In genomic region chr7:5214641-5215040, GRCh38 we compare ENCODE assay signal across 19 cellular contexts.
"Had no signal": no experiment of that assay in that cellular context is flagged by ENCODE, and none has a peak within 500 bp of the region (broad histone marks: within the 10 kb centered on the region; RNA-seq: fewer than 3 reads in every experiment).

No MANE protein-coding gene starts in this region.

- H3K27me3 ChIP-seq: breast epithelium, gastroesophageal sphincter, testis, vagina had no signal

- H3K27me3 Mint-ChIP-seq: activated CD4-positive, alpha-beta T cell treated with anti-CD3 and anti-CD28 coated beads, Interleukin-2, amount 10 ng/mL, durations not matched to agents 7 days and 5 days; activated naive CD8-positive, alpha-beta T cell treated with anti-CD3 and anti-CD28 coated beads for 36 hours; activated T-helper 17 cell treated with anti-CD3 and anti-CD28 coated beads, Interleukin-2, amount 50 U/mL, for 72 hours; naive B cell; stimulated activated naive B cell treated with anti-CD40 and anti-IgM and Interleukin-4, amounts not matched to agents 10 μg/mL and 1 μg/mL and 100 μg/mL, for 72 hours; T-helper 17 cell had no signal

- H3K9me3 ChIP-seq: breast epithelium, gastroesophageal sphincter, prostate gland, testis, vagina had no signal

- H3K27ac ChIP-seq: breast epithelium, coronary artery, gastroesophageal sphincter, prostate gland, testis, vagina had no signal

- ATAC-seq: activated CD8-positive, alpha-beta T cell treated with anti-CD3 and anti-CD28 coated beads, Interleukin-2, amount 10 ng/mL, durations not matched to agents 7 days and 5 days; activated T-helper 17 cell treated with anti-CD3 and anti-CD28 coated beads, Interleukin-2, amount 50 U/mL, for 72 hours; gastroesophageal sphincter; stimulated activated naive B cell treated with anti-CD40 and anti-IgM and Interleukin-4, amounts not matched to agents 10 μg/mL and 1 μg/mL and 100 μg/mL, for 72 hours; T-helper 17 cell had no signal

- H3K4me3 ChIP-seq: breast epithelium, coronary artery, gastroesophageal sphincter, lung, prostate gland, testis, vagina had no signal

- H3K4me1 Mint-ChIP-seq: activated CD4-positive, alpha-beta T cell treated with anti-CD3 and anti-CD28 coated beads, Interleukin-2, amount 10 ng/mL, durations not matched to agents 7 days and 5 days; activated naive CD8-positive, alpha-beta T cell treated with anti-CD3 and anti-CD28 coated beads for 36 hours had no signal

- H3K4me1 ChIP-seq: breast epithelium, gastroesophageal sphincter, prostate gland, testis, vagina had no signal

- DNase-seq: activated CD4-positive, alpha-beta T cell treated with anti-CD3 and anti-CD28 coated beads, Interleukin-2, amount 10 ng/mL, durations not matched to agents 7 days and 5 days; activated CD4-positive, CD25-positive, alpha-beta regulatory T cell; activated CD8-positive, alpha-beta T cell treated with anti-CD3 and anti-CD28 coated beads, Interleukin-2, amount 10 ng/mL, durations not matched to agents 7 days and 5 days; activated naive CD4-positive, alpha-beta T cell treated with Interleukin-2 at 50 U/mL for 16 hours; activated naive CD8-positive, alpha-beta T cell treated with anti-CD3 and anti-CD28 coated beads for 36 hours; naive B cell; small intestine; stimulated activated CD4-positive, alpha-beta T cell treated with anti-CD3 and anti-CD28 coated beads, Interleukin-15, amount 100 ng/mL, for 24 hours; stimulated activated naive B cell treated with anti-CD40 and anti-IgM and Interleukin-4, amounts not matched to agents 10 μg/mL and 1 μg/mL and 100 μg/mL, for 72 hours; T-helper 17 cell; testis; trophoblast cell had no signal

- H3K27ac Mint-ChIP-seq: activated CD4-positive, alpha-beta T cell treated with anti-CD3 and anti-CD28 coated beads, Interleukin-2, amount 10 ng/mL, durations not matched to agents 7 days and 5 days; activated CD8-positive, alpha-beta T cell treated with anti-CD3 and anti-CD28 coated beads, Interleukin-2, amount 10 ng/mL, durations not matched to agents 7 days and 5 days; activated naive CD8-positive, alpha-beta T cell treated with anti-CD3 and anti-CD28 coated beads for 36 hours; activated T-helper 17 cell treated with anti-CD3 and anti-CD28 coated beads, Interleukin-2, amount 50 U/mL, for 72 hours; stimulated activated naive B cell treated with anti-CD40 and anti-IgM and Interleukin-4, amounts not matched to agents 10 μg/mL and 1 μg/mL and 100 μg/mL, for 72 hours; T-helper 17 cell had no signal

- H3K9me3 Mint-ChIP-seq: activated CD4-positive, alpha-beta T cell treated with anti-CD3 and anti-CD28 coated beads, Interleukin-2, amount 10 ng/mL, durations not matched to agents 7 days and 5 days; activated naive CD8-positive, alpha-beta T cell treated with anti-CD3 and anti-CD28 coated beads for 36 hours; activated T-helper 17 cell treated with anti-CD3 and anti-CD28 coated beads, Interleukin-2, amount 50 U/mL, for 72 hours; naive B cell; stimulated activated naive B cell treated with anti-CD40 and anti-IgM and Interleukin-4, amounts not matched to agents 10 μg/mL and 1 μg/mL and 100 μg/mL, for 72 hours had no signal

- H3K4me3 Mint-ChIP-seq: activated CD4-positive, alpha-beta T cell treated with anti-CD3 and anti-CD28 coated beads, Interleukin-2, amount 10 ng/mL, durations not matched to agents 7 days and 5 days; activated CD8-positive, alpha-beta T cell treated with anti-CD3 and anti-CD28 coated beads, Interleukin-2, amount 10 ng/mL, durations not matched to agents 7 days and 5 days; activated naive CD8-positive, alpha-beta T cell treated with anti-CD3 and anti-CD28 coated beads for 36 hours; activated T-helper 17 cell treated with anti-CD3 and anti-CD28 coated beads, Interleukin-2, amount 50 U/mL, for 72 hours; stimulated activated naive B cell treated with anti-CD40 and anti-IgM and Interleukin-4, amounts not matched to agents 10 μg/mL and 1 μg/mL and 100 μg/mL, for 72 hours; T-helper 17 cell had no signal
